ENCODE assay signal across 12 cellular contexts in genomic region chr1:208239518-208240381, GRCh38. TPM values are rescaled to one million over a fixed set of nuclear protein-coding genes. Genes with fewer than 3 reads are reported as not detected.
DNase-seq lines count a peak whose midpoint lies in the region; ATAC-seq and TF ChIP-seq lines count a peak whose summit lies in the region.
"Had no signal": no experiment of that assay in that cellular context is flagged by ENCODE, and none has a peak within 500 bp of the region (broad histone marks: within the 10 kb centered on the region; RNA-seq: fewer than 3 reads in every experiment).

No MANE protein-coding gene starts in this region.

- in situ Hi-C loops in GM23248 (cut with MboI): loop anchor here (10.0 to 25.0 kb wide), 2 partner anchors 102 to 215 kb away; no protein-coding TSS in a partner anchor

- WGBS in prostate gland: 74% methylated on average over 10 of the region's 10 CpGs
- WGBS in GM23248 (ENCODE audit: low coverage in 1 of 2, low lambda C conversion rate in 2 of 2, missing lambda C conversion rate in 2 of 2), 2 experiments: 91 to 94% methylated on average over 10 of the region's 10 CpGs

- H3K9ac ChIP-seq in GM23248: no peak overlapping the region

- TF ChIP-seq CTCF in VCaP (conservative IDR thresholded peaks at IDR 0.05) (no peak), prostate gland (IDR thresholded peaks at IDR 0.05) (no peak)

- H3K9me2 ChIP-seq in GM23248 (ENCODE audit: insufficient read depth): no peaks in the 10 kb centered on the region

- DNase-seq in DMS53 (lab: John Stamatoyannopoulos, UW): peak; percentile 85
- peak; percentile 54 for DNase-seq in islet precursor cell
- no peak for DNase-seq in prostate gland (ENCODE audit: low spot score)
- no peak for DNase-seq in GM23248
- DNase-seq: activated CD4-positive, CD25-positive, alpha-beta regulatory T cell treated with anti-CD3 and anti-CD28 coated beads, Interleukin-2, amount 50 U/mL, for 72 hours; activated naive CD4-positive, alpha-beta T cell treated with Interleukin-2 at 50 U/mL for 16 hours; NCI-H2029; SHP77 treated with DMSO at 0.1 percent for 48 hours had no signal

- TF ChIP-seq POLR2A in prostate gland (IDR thresholded peaks at IDR 0.05): no peak

- ATAC-seq in HG03469 (IDR thresholded peaks at IDR 0.05; ENCODE audit: unreplicated experiment) (no peak), GM18498 (IDR thresholded peaks at IDR 0.05; ENCODE audit: unreplicated experiment) (no peak), GM18909 (IDR thresholded peaks at IDR 0.05; ENCODE audit: poor library complexity, unreplicated experiment) (no peak)

- H3K4me1 ChIP-seq in prostate gland (replicated peaks) (peaks cover 6% of the 10 kb centered on the region), GM23248 (ENCODE audit: insufficient read depth) (peaks cover 31% of the 10 kb centered on the region)

- H3K27ac ChIP-seq in VCaP: peak overlapping the region; percentile 32; the same call in 1 of the 2 replicates
- H3K27ac ChIP-seq in prostate gland: peak overlapping the region; percentile 18 to 31
- no peak overlapping the region for H3K27ac ChIP-seq in GM23248

- H3K4me3 ChIP-seq in prostate gland: no peak overlapping the region
- no peak overlapping the region for H3K4me3 ChIP-seq in GM23248

- no peak overlapping the region for H3K4me2 ChIP-seq in GM23248 (ENCODE audit: unreplicated experiment)

- no peaks in the 10 kb centered on the region for H4K20me1 ChIP-seq in GM23248 (ENCODE audit: insufficient read depth)

- H3K9me3 ChIP-seq in prostate gland: no peaks in the 10 kb centered on the region
- H3K9me3 ChIP-seq in GM23248 (ENCODE audit: low read depth): no peaks in the 10 kb centered on the region

- H3K79me2 ChIP-seq in GM23248 (ENCODE audit: insufficient read depth): peaks cover 80% of the 10 kb centered on the region

- peaks cover 3% of the 10 kb centered on the region for H3F3A ChIP-seq in GM23248 (ENCODE audit: insufficient read depth)

- H3K27me3 ChIP-seq in prostate gland (replicated peaks; ENCODE audit: insufficient read depth) (no peaks in the 10 kb centered on the region), GM23248 (replicated peaks; ENCODE audit: insufficient read depth) (no peaks in the 10 kb centered on the region)

- no peak overlapping the region for H2AFZ ChIP-seq in GM23248

- intact Hi-C loops in prostate gland (cut with DNase I): loop anchor here (5.0 to 10.0 kb wide), 4 partner anchors 55 to 412 kb away; no protein-coding TSS in a partner anchor

- H3K36me3 ChIP-seq in prostate gland (no peaks in the 10 kb centered on the region), GM23248 (ENCODE audit: low read depth) (no peaks in the 10 kb centered on the region)

RNA-seq across cellular contexts. Expression of gene PLXNA2, which starts 4.4 kb away (rescaled TPM):
- total RNA-seq in prostate gland: 1 to 10 TPM; 7.3 to 8.9 TPM
- 5.4 and 6.4 TPM in 2 replicates for total RNA-seq in GM23248 (2014; rRNA removed; shearing (Covaris generic))
- 3.5 and 3.7 TPM in 2 replicates for polyA plus RNA-seq in GM23248 (2016; fragmentation: Nextera tagmentation; extraction: Ambion mirVana)

Comparison
In these comparisons a context has a peak if more than half of its experiments do, and no peak if none do; other contexts are left out.
1. DNase-seq: peak in DMS53 (single experiment) and islet precursor cell (single experiment); none in prostate gland (single experiment) and GM23248 (single experiment).